ENCODE assay signal across 18 cellular contexts in genomic region chr4:143023519-143023918, GRCh38.
DNase-seq lines count a peak whose midpoint lies in the region; ATAC-seq lines count a peak whose summit lies in the region.
"Had no signal": no experiment of that assay in that cellular context is flagged by ENCODE, and none has a peak within 500 bp of the region (broad histone marks: within the 10 kb centered on the region; RNA-seq: fewer than 3 reads in every experiment).

No MANE protein-coding gene starts in this region.

- DNase-seq in SIG-M5 treated with dmso at 0.1 percent for 504 hours (lab: John Stamatoyannopoulos, UW; ENCODE audit: unreplicated experiment) (peak; percentile 71), Right ventricle myocardium superior (no peak), middle frontal gyrus (ENCODE audit: extremely low spot score, low spot score) (no peak), sciatic nerve (ENCODE audit: low spot score) (no peak), NCI-H1436 (lab: John Stamatoyannopoulos, UW) (no peak)
- DNase-seq: activated CD4-positive, alpha-beta memory T cell treated with anti-CD3 and anti-CD28 coated beads for 36 hours; activated naive CD8-positive, alpha-beta T cell treated with anti-CD3 and anti-CD28 coated beads for 36 hours; activated T-cell treated with anti-CD3 and anti-CD28 coated beads, Interleukin-2, amount 50 U/mL, for 4 hours; caudate nucleus; effector CD8-positive, alpha-beta T cell; HFFc6; hypothalamus; MM.1S; NK-92 treated with Interleukin-12 subunit alpha and Interleukin-12 subunit beta, amount 100 ng/mL, for 24 hours; testis had no signal

- ATAC-seq in GM18861 (IDR thresholded peaks at IDR 0.05; ENCODE audit: unreplicated experiment) (peak; percentile 28), GM21528 (IDR thresholded peaks at IDR 0.05; ENCODE audit: low FRiP score, unreplicated experiment) (peak; percentile 41), HG03378 (IDR thresholded peaks at IDR 0.05; ENCODE audit: unreplicated experiment) (peak; percentile 35), Right ventricle myocardium superior (ENCODE audit: poor library complexity) (no peak), sciatic nerve (no peak)
- ATAC-seq: activated T-cell treated with anti-CD3 and anti-CD28 coated beads, Interleukin-2, amount 50 U/mL, for 4 hours had no signal

- intact Hi-C loops in Right ventricle myocardium superior (cut with DNase I), result no loop called here
- intact Hi-C loops in sciatic nerve (cut with DNase I), result no loop called here

Comparison
In these comparisons a context has a peak if more than half of its experiments do, and no peak if none do; other contexts are left out.
1. ATAC-seq: peak in GM18861 (single experiment), GM21528 (single experiment) and HG03378 (single experiment); none in Right ventricle myocardium superior (single experiment) and sciatic nerve (single experiment).